Comparison of ENCODE assay signal across 2 cellular contexts in genomic region chr5:136781464-136781863, GRCh38.
TF ChIP-seq lines count a peak whose summit lies in the region.

No MANE protein-coding gene starts in this region.

TF ChIP-seq in SK-N-SH, 30 proteins besides CTCF, POLR2A, EP300 and RAD21 (continued from another document):
- TF ChIP-seq USF2 (IDR thresholded peaks at IDR 0.05; ENCODE audit: borderline replicate concordance, low read depth, low read length) (no peak), GABPA (IDR thresholded peaks at IDR 0.05; ENCODE audit: low read depth) (no peak), CHD2 (IDR thresholded peaks at IDR 0.05; ENCODE audit: low read length, partially characterized antibody) (no peak), RCOR1 (IDR thresholded peaks at IDR 0.05; ENCODE audit: low read length) (no peak), JUND (IDR thresholded peaks at IDR 0.05) (no peak), YY1 (IDR thresholded peaks at IDR 0.05; ENCODE audit: low read depth) (no peak), TEAD4 (IDR thresholded peaks at IDR 0.05; ENCODE audit: borderline replicate concordance, insufficient read depth) (no peak), FOSL2 (IDR thresholded peaks at IDR 0.05; ENCODE audit: borderline replicate concordance, low read depth) (no peak)
TF ChIP-seq in SK-N-SH: peak in this region for 0.

TF ChIP-seq in SK-N-SH treated with all-trans-retinoic acid at 6 μM for 48 hours, 23 proteins besides CTCF, POLR2A, EP300 and RAD21 (continued from another document):
- TF ChIP-seq, protein P1, sequence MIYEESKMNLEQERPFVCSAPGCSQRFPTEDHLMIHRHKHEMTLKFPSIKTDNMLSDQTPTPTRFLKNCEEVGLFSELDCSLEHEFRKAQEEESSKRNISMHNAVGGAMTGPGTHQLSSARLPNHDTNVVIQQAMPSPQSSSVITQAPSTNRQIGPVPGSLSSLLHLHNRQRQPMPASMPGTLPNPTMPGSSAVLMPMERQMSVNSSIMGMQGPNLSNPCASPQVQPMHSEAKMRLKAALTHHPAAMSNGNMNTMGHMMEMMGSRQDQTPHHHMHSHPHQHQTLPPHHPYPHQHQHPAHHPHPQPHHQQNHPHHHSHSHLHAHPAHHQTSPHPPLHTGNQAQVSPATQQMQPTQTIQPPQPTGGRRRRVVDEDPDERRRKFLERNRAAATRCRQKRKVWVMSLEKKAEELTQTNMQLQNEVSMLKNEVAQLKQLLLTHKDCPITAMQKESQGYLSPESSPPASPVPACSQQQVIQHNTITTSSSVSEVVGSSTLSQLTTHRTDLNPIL (CRISPR knock-in tag; IDR thresholded peaks at IDR 0.05; ENCODE audit: low read depth): no peak
